Comparison of ENCODE assay signal across 9 cellular contexts in genomic region chr15:78943692-78944091, GRCh38. TPM values are rescaled to one million over a fixed set of nuclear protein-coding genes. Genes with fewer than 3 reads are reported as not detected.
DNase-seq lines count a peak whose midpoint lies in the region; ATAC-seq and TF ChIP-seq lines count a peak whose summit lies in the region.
"Had no signal": no experiment of that assay in that cellular context is flagged by ENCODE, and none has a peak within 500 bp of the region (broad histone marks: within the 10 kb centered on the region; RNA-seq: fewer than 3 reads in every experiment).

No MANE protein-coding gene starts in this region.

- ATAC-seq in T-cell (replicated peaks in 1 of 4), result no peak
- no peak for ATAC-seq in GM21786 (IDR thresholded peaks at IDR 0.05; ENCODE audit: unreplicated experiment)

- CTCF ChIA-PET in T-cell (lab: Charles Lee), result interaction anchor here in 1 of 2 donors (0.5 kb wide), 1 partner anchor 46 kb away, joined by 3 read pairs; no protein-coding TSS in a partner anchor

- no peak overlapping the region for H2AFZ ChIP-seq in hepatocyte

- no peaks in the 10 kb centered on the region for H3K36me3 Mint-ChIP-seq in T-cell

- H3K4me1 Mint-ChIP-seq in T-cell, result peaks cover 4 to 27% (median 11%) of the 10 kb centered on the region in 3 donors

- DNase-seq in T-cell (no peak), hepatocyte (ENCODE audit: low spot score) (peak; percentile 67), sigmoid colon (no peak), HK-2 (ENCODE audit: unreplicated experiment) (no peak)
- DNase-seq in stimulated activated CD4-positive, alpha-beta T cell treated with anti-CD3 and anti-CD28 coated beads, Interleukin-4, amount 100 ng/mL, for 1 hour, result no peak
- DNase-seq in activated naive CD4-positive, alpha-beta T cell treated with anti-CD3 and anti-CD28 coated beads, Interleukin-2, amount 50 U/mL, for 16 hours, result no peak
- DNase-seq: NCI-H1092 had no signal

- peak overlapping the region; percentile 94 for H3K27ac ChIP-seq in hepatocyte
- H3K27ac ChIP-seq in sigmoid colon, result peak overlapping the region; percentile 51 to 67 (median 64)

- in situ Hi-C loops in GM18951 (cut with MboI; ENCODE audit: low sequenced_read_pairs, unreplicated experiment), result no loop called here

- no peaks in the 10 kb centered on the region for H3K9me2 ChIP-seq in hepatocyte (replicated peaks; ENCODE audit: insufficient read depth)

- peaks cover 9% of the 10 kb centered on the region for H3K79me2 ChIP-seq in hepatocyte

- H3K9me3 ChIP-seq in hepatocyte (ENCODE audit: low read depth) (no peaks in the 10 kb centered on the region), sigmoid colon (no peaks in the 10 kb centered on the region)

- 59% methylated on average over 7 of the region's 7 CpGs for WGBS in hepatocyte (ENCODE audit: low lambda C conversion rate, missing lambda C conversion rate)
- 76 to 81% methylated on average over 7 of the region's 7 CpGs for WGBS in sigmoid colon, 2 donors

- TF ChIP-seq POLR2A in GM18951 (IDR thresholded peaks at IDR 0.05; ENCODE audit: extremely low read depth, insufficient read depth, insufficient read length) (peak; percentile 19), sigmoid colon (IDR thresholded peaks at IDR 0.05) (no peak)

- H3K36me3 ChIP-seq in hepatocyte (replicated peaks; ENCODE audit: insufficient read depth, low read depth) (no peaks in the 10 kb centered on the region), sigmoid colon (no peaks in the 10 kb centered on the region)

- H3K9me3 Mint-ChIP-seq in T-cell, result no peaks in the 10 kb centered on the region

- H3K4me3 Mint-ChIP-seq in T-cell, result peak overlapping the region; percentile 68 to 80 (median 73)

- H3K27me3 ChIP-seq in hepatocyte (no peaks in the 10 kb centered on the region), sigmoid colon (no peaks in the 10 kb centered on the region)

- peak overlapping the region; percentile 97 for H3K4me2 ChIP-seq in hepatocyte

- intact Hi-C loops in sigmoid colon (cut with DNase I), result loop anchor here (5.0 kb wide), 1 partner anchor 36 kb away; no protein-coding TSS in a partner anchor

- H3K4me1 ChIP-seq in hepatocyte (ENCODE audit: insufficient read depth) (peaks cover 6% of the 10 kb centered on the region), sigmoid colon (peaks cover 0 to 14% (median 13%) of the 10 kb centered on the region in 4 donors)

- TF ChIP-seq EP300 in sigmoid colon (IDR thresholded peaks at IDR 0.05), result no peak

- H3K4me3 ChIP-seq in hepatocyte, result peak overlapping the region; percentile 76
- H3K4me3 ChIP-seq in sigmoid colon, result peak overlapping the region in 3 of 4 donors; percentile 47 to 58 (median 55)

- H3K27me3 Mint-ChIP-seq in T-cell, result peaks cover 4 to 8% of the 10 kb centered on the region in 2 donors

- no peaks in the 10 kb centered on the region for H4K20me1 ChIP-seq in hepatocyte (ENCODE audit: insufficient read depth, poor library complexity, severe bottlenecking)

- POLR2A ChIA-PET in T-cell (lab: Charles Lee), result no interaction called here

- TF ChIP-seq CTCF in hepatocyte (IDR thresholded peaks at IDR 0.05; ENCODE audit: poor library complexity) (no peak), sigmoid colon (IDR thresholded peaks at IDR 0.05) (no peak)

- peak overlapping the region in 1 of 2 donors; percentile 59 for H3K27ac Mint-ChIP-seq in T-cell

RNA-seq across cellular contexts. Expression of gene CTSH, which starts 1.2 kb away (rescaled TPM):
- total RNA-seq in T-cell (10 to 100 TPM in 4 of 5 donors, 1 to 10 TPM in 1; 8.5 to 49.7 (median 19.2) TPM), hepatocyte (610 and 637 TPM in 2 replicates), sigmoid colon (100 to 1,000 TPM in 1 of 4 donors, 10 to 100 TPM in 3; 37.4 to 102 (median 96.3) TPM)
- polyA plus RNA-seq in hepatocyte (521 and 544 TPM in 2 replicates), sigmoid colon (100 to 1,000 TPM in 2 of 3 donors, 10 to 100 TPM in 1; 51.1 to 274 (median 207) TPM)
